In genomic region chr12:93441111-93441616, GRCh38 we compare ENCODE assay signal across 8 cellular contexts. TPM values are rescaled to one million over a fixed set of nuclear protein-coding genes. Genes with fewer than 3 reads are reported as not detected.
A peak's percentile ranks its signal among the peaks of the same experiment; 100 is the strongest.
DNase-seq lines count a peak whose midpoint lies in the region; ATAC-seq, FAIRE-seq and TF ChIP-seq lines count a peak whose summit lies in the region.

No MANE protein-coding gene starts in this region.

- H3K36me3 Mint-ChIP-seq in T-helper 17 cell (ENCODE audit: low read depth), result no peaks in the 10 kb centered on the region

- FAIRE-seq in kidney (lab: Jason Lieb, UNC), result no peak

- peak overlapping the region; percentile 95 for H3K4me3 Mint-ChIP-seq in T-helper 17 cell

- CTCF ChIA-PET in HCT116 (lab: Charles Lee), result no interaction called here

- POLR2A ChIA-PET in HCT116 (lab: Charles Lee), result no interaction called here

- no peaks in the 10 kb centered on the region for H3K27me3 ChIP-seq in HCT116 (ENCODE audit: insufficient read depth, low read length)
- no peaks in the 10 kb centered on the region for H3K27me3 ChIP-seq in brain microvascular endothelial cell (replicated peaks)

- H3K4me1 ChIP-seq in HCT116 (ENCODE audit: control insufficient read depth in 1 of 2, insufficient read depth in 2 of 2, low read length in 2 of 2), result peaks cover 20 to 33% of the 10 kb centered on the region in 2 experiments; a peak in 3 of 4 replicates
- peaks cover 7 to 20% of the 10 kb centered on the region in 2 donors for H3K4me1 ChIP-seq in kidney (ENCODE audit: control insufficient read depth in 1 of 2, insufficient read depth in 1 of 2, low read depth in 1 of 2, low read length in 2 of 2)

- no peaks in the 10 kb centered on the region for H3K9me2 ChIP-seq in HCT116 (ENCODE audit: insufficient read depth)

- TF ChIP-seq POLR2A in HCT116 (IDR thresholded peaks at IDR 0.05; ENCODE audit: borderline replicate concordance, extremely low read depth, insufficient read depth, insufficient read length), result no peak

- peaks cover 36% of the 10 kb centered on the region; the same call in 1 of the 2 replicates for H4K20me1 ChIP-seq in HCT116 (ENCODE audit: insufficient read depth)

- H3K9me3 ChIP-seq in HCT116 (ENCODE audit: control insufficient read depth in 1 of 2, insufficient read depth in 1 of 2, low read depth in 1 of 2, low read length in 2 of 2) (no peaks in the 10 kb centered on the region), T-helper 17 cell (ENCODE audit: control insufficient read depth, low read length, poor library complexity, severe bottlenecking) (no peaks in the 10 kb centered on the region), kidney (ENCODE audit: control insufficient read depth in 1 of 2, low read length in 2 of 2) (no peaks in the 10 kb centered on the region)

- H3K4me3 ChIP-seq in HCT116 (replicated peaks in 1 of 2; ENCODE audit: low read depth in 1 of 2, low read length in 2 of 2), result peak overlapping the region; percentile 64 to 83
- H3K4me3 ChIP-seq in brain microvascular endothelial cell (ENCODE audit: low read depth, low read length), result peak overlapping the region; percentile 79
- H3K4me3 ChIP-seq in kidney (ENCODE audit: low read length in 2 of 2), result peak overlapping the region; percentile 67 to 89

- H3K4me2 ChIP-seq in HCT116 (ENCODE audit: low read length), result peak overlapping the region; percentile 78

- peaks cover 50% of the 10 kb centered on the region for H3K4me1 Mint-ChIP-seq in T-helper 17 cell

- DNase-seq in HCT116 (ENCODE audit: low read depth, low spot score) (no peak), T-helper 17 cell (peak; percentile 17 to 38 (median 34)), brain microvascular endothelial cell (no peak), kidney (peak; percentile 85), NCI-H1694 (lab: John Stamatoyannopoulos, UW) (no peak), SHP77 treated with DMSO at 0.1 percent for 48 hours (lab: John Stamatoyannopoulos, UW) (no peak)
- peak; percentile 43 to 45 for DNase-seq in stimulated activated CD4-positive, alpha-beta T cell treated with anti-CD3 and anti-CD28 coated beads, Interleukin-2, amount 100 ng/mL, for 24 hours

- intact Hi-C loops in HCT116 (cut with micrococcal nuclease), result no loop called here
- intact Hi-C loops in kidney (cut with DNase I), result no loop called here

- RAD21 ChIA-PET in HCT116 (lab: Charles Lee; ENCODE audit: low non-redundant PET in 1 of 2, low total read pairs in 2 of 2, uncharacterized antibody in 2 of 2, unreplicated experiment in 2 of 2), result no interaction called here

- H3K9ac ChIP-seq in HCT116 (ENCODE audit: low read length) (peak overlapping the region; percentile 76), kidney (ENCODE audit: low read length in 2 of 2) (peak overlapping the region; percentile 60 to 81)

- no peak overlapping the region for H2AFZ ChIP-seq in HCT116 (ENCODE audit: low read depth, low read length, poor library complexity, severe bottlenecking)

- no peaks in the 10 kb centered on the region for H3K27me3 Mint-ChIP-seq in T-helper 17 cell

- TF ChIP-seq RAD21 in HCT116 (IDR thresholded peaks at IDR 0.05; ENCODE audit: low read depth), result no peak

- in situ Hi-C loops in brain microvascular endothelial cell (cut with HindIII; ENCODE audit: low pct_ligation_motif_present, low sequenced_read_pairs), result no loop called here

- ATAC-seq in HCT116, result no peak
- ATAC-seq in T-helper 17 cell, result no peak

- BruUV-seq in HCT116 (replicated peaks; lab: Mats Ljungman, UMichigan), result no TSS peak

- H3K36me3 ChIP-seq in HCT116 (ENCODE audit: control insufficient read depth in 1 of 2, insufficient read depth in 2 of 2, low read length in 2 of 2) (no peaks in the 10 kb centered on the region), brain microvascular endothelial cell (replicated peaks) (peaks cover 5% of the 10 kb centered on the region), kidney (ENCODE audit: control insufficient read depth in 1 of 2, insufficient read depth in 2 of 2, low read length in 2 of 2) (no peaks in the 10 kb centered on the region)

- H3K27ac Mint-ChIP-seq in T-helper 17 cell, result peak overlapping the region; percentile 99

- peak overlapping the region; percentile 94 for H3K27ac ChIP-seq in C4-2B
- peak overlapping the region; percentile 86 for H3K27ac ChIP-seq in HCT116 (ENCODE audit: low read depth, low read length)
- H3K27ac ChIP-seq in brain microvascular endothelial cell, result peak overlapping the region; percentile 89
- H3K27ac ChIP-seq in kidney (ENCODE audit: low read depth in 2 of 2, low read length in 2 of 2), result peak overlapping the region; percentile 79 to 83

- TF ChIP-seq CTCF in C4-2B (conservative IDR thresholded peaks at IDR 0.05) (no peak), HCT116 (IDR thresholded peaks at IDR 0.05 in 2 of 3, conservative IDR thresholded peaks at IDR 0.05 in 1 of 3; ENCODE audit: borderline replicate concordance in 1 of 3, insufficient read depth in 1 of 3, low read depth in 2 of 3, low read length in 2 of 3) (no peak), brain microvascular endothelial cell (IDR thresholded peaks at IDR 0.05; ENCODE audit: low read depth, low read length, missing control alignments) (no peak), kidney (IDR thresholded peaks at IDR 0.05; ENCODE audit: borderline replicate concordance, extremely low read depth, insufficient read depth) (no peak)

- H3K79me2 ChIP-seq in HCT116 (ENCODE audit: insufficient read depth, low read length), result peaks cover 56% of the 10 kb centered on the region

TF ChIP-seq in HCT116, 20 proteins besides CTCF, POLR2A, EP300 and RAD21:
- TF ChIP-seq SIN3A (IDR thresholded peaks at IDR 0.05; ENCODE audit: low read depth) (no peak), CBX3 (IDR thresholded peaks at IDR 0.05; ENCODE audit: low read depth) (no peak), JUND (IDR thresholded peaks at IDR 0.05) (no peak), POLR2AphosphoS5 (IDR thresholded peaks at IDR 0.05; ENCODE audit: low read depth, low read length) (no peak), TCF7L2 (IDR thresholded peaks at IDR 0.05; ENCODE audit: borderline replicate concordance, extremely low read depth, insufficient read depth, insufficient read length) (no peak), ZFX (IDR thresholded peaks at IDR 0.05) (no peak; the same call in 1 of the 2 replicates), ZNF274 (IDR thresholded peaks at IDR 0.05; ENCODE audit: low read depth, low read length) (no peak)

RNA-seq across cellular contexts. Expression of gene UBE2N, which starts 0.6 kb away (rescaled TPM):
- total RNA-seq in HCT116 (2021; ENCODE audit: unreplicated experiment) (140 TPM), T-helper 17 cell (10 to 100 TPM; 94.1 to 99.6 TPM), kidney (84.7 TPM)
- polyA plus RNA-seq in HCT116 (2012), result 63.6 and 88.6 TPM in 2 replicates
- 97.3 TPM for polyA plus RNA-seq in kidney (ENCODE audit: insufficient read depth, low read depth, low replicate concordance)

RNA-seq across cellular contexts. Expression of gene MRPL42, which starts 26.1 kb away (rescaled TPM):
- total RNA-seq in HCT116 (2021; ENCODE audit: unreplicated experiment) (120 TPM), T-helper 17 cell (10 to 100 TPM; 34.7 to 39.9 TPM), kidney (66.7 TPM)
- 49.7 and 72.2 TPM in 2 replicates for polyA plus RNA-seq in HCT116 (2012)
- polyA plus RNA-seq in kidney (ENCODE audit: insufficient read depth, low read depth, low replicate concordance), result 57.6 TPM

Comparison
In these comparisons a context has a peak if more than half of its experiments do, and no peak if none do; other contexts are left out.
1. DNase-seq: peak in T-helper 17 cell (3 of 3), kidney (single experiment) and stimulated activated CD4-positive, alpha-beta T cell treated with anti-CD3 and anti-CD28 coated beads, Interleukin-2, amount 100 ng/mL, for 24 hours (2 of 2); none in HCT116 (single experiment), brain microvascular endothelial cell (single experiment), NCI-H1694 (single experiment) and SHP77 treated with DMSO at 0.1 percent for 48 hours (single experiment).
2. Peak in every context shown above with its lines, with median percentiles within 50 percentile points of each other: H3K27ac ChIP-seq and H3K4me3 ChIP-seq.